ENCODE assay signal across 10 cellular contexts in the genomic region with DNA sequence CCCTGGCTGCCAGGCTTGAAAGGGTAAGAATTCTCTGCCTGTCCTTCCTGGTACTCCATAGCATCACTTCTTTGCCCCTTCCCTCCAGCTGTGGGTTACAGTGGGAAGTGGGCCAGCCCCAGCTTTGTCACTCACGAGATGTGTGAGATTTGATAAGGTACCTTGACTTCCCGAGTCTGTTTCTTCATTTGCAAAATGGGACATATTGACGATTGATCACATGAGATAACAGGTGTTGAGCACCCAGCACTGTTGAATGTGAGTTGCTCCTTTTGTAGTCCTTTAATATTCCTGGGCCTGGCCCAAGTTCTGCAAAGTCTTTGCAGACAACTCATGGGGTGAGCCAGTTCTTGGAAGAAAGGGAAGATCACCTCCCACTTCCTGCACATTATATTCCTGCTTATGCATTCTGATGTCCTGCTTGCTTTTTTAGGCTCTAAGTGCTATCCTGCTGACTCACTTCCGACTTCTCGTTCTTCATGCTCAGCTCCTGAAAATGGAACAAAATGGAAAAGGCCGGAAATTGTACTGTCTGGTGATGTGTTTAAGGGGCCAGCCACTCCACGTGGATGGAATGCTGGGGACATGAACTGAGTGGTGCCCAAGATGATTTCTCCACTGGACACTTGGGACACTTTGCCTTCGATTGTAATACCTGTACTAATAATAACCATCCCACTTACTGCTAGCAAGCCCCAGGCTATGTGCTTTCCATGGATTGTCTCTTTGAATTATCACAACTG. TPM values are rescaled to one million over a fixed set of nuclear protein-coding genes. Genes with fewer than 3 reads are reported as not detected.
DNase-seq lines count a peak whose midpoint lies in the region; ATAC-seq and TF ChIP-seq lines count a peak whose summit lies in the region.
"Had no signal": no experiment of that assay in that cellular context is flagged by ENCODE, and none has a peak within 500 bp of the region (broad histone marks: within the 10 kb centered on the region; RNA-seq: fewer than 3 reads in every experiment).

No MANE protein-coding gene starts in this region.

- H3K36me3 ChIP-seq in mammary epithelial cell (ENCODE audit: insufficient read depth, low read length), result no peaks in the 10 kb centered on the region

- H2AFZ ChIP-seq in mammary epithelial cell (ENCODE audit: low read depth, low read length), result peak overlapping the region; percentile 70

- ATAC-seq in left lobe of liver (peak; percentile 41), HG03571 (IDR thresholded peaks at IDR 0.05; ENCODE audit: unreplicated experiment) (no peak), GM19035 (IDR thresholded peaks at IDR 0.05; ENCODE audit: unreplicated experiment) (no peak)

- H3K27me3 ChIP-seq in mammary epithelial cell (ENCODE audit: insufficient read depth, low read length), result no peaks in the 10 kb centered on the region

- no peak overlapping the region for H3K4me3 ChIP-seq in mammary epithelial cell (replicated peaks in 1 of 3; ENCODE audit: insufficient read depth in 1 of 3, low read depth in 2 of 3, low read length in 3 of 3)

- H3K9ac ChIP-seq in mammary epithelial cell (ENCODE audit: insufficient read depth, low read length), result no peak overlapping the region

- no peaks in the 10 kb centered on the region for H3K79me2 ChIP-seq in mammary epithelial cell (ENCODE audit: insufficient read depth, low read length)

- dilution Hi-C loops in mammary epithelial cell (cut with HindIII; ENCODE audit: low sequenced_read_pairs), result no loop called here

- CTCF ChIA-PET in mammary epithelial cell (lab: Charles Lee; ENCODE audit: low non-redundant PET), result interaction anchor here (0.6 kb wide), 1 partner anchor 142 kb away, joined by 3 read pairs; no protein-coding TSS in a partner anchor

- peaks cover 8% of the 10 kb centered on the region for H3K4me1 ChIP-seq in mammary epithelial cell (ENCODE audit: insufficient read depth, low read length)

- H3K27ac ChIP-seq in mammary epithelial cell (ENCODE audit: insufficient read depth, low read depth, low read length), result no peak overlapping the region

- no peaks in the 10 kb centered on the region for H3K9me3 ChIP-seq in mammary epithelial cell (replicated peaks; ENCODE audit: insufficient read depth, low read length)

- no TSS peak for BruUV-seq in mammary epithelial cell (replicated peaks; lab: Mats Ljungman, UMichigan)

- 53% methylated on average over 8 of the region's 8 CpGs for WGBS in mammary epithelial cell (ENCODE audit: low coverage, missing lambda C conversion rate)

- peak overlapping the region; percentile 14 for H3K4me2 ChIP-seq in mammary epithelial cell (ENCODE audit: insufficient read depth, low read depth, low read length)

- in situ Hi-C loops in mammary epithelial cell (cut with MboI; ENCODE audit: low sequenced_read_pairs in 2 of 2), result no loop called here

- no peak for TF ChIP-seq CTCF in mammary epithelial cell (conservative IDR thresholded peaks at IDR 0.05 in 1 of 2, IDR thresholded peaks at IDR 0.05 in 1 of 2; ENCODE audit: extremely low read depth in 1 of 2, insufficient read depth in 1 of 2, low read depth in 1 of 2, low read length in 2 of 2)

- intact Hi-C loops in mammary epithelial cell (cut with micrococcal nuclease), result no loop called here

- H4K20me1 ChIP-seq in mammary epithelial cell (ENCODE audit: insufficient read depth, low read length), result no peaks in the 10 kb centered on the region

- DNase-seq in AG08396 (ENCODE audit: low spot score), result peak; percentile 33
- DNase-seq in LHCN-M2 (ENCODE audit: low read depth), result peak; percentile 75
- peak; percentile 39 for DNase-seq in mammary epithelial cell
- DNase-seq in left lobe of liver (ENCODE audit: low spot score), result no peak
- DNase-seq in stimulated activated CD4-positive, alpha-beta T cell treated with anti-CD3 and anti-CD28 coated beads, Interleukin-4, amount 100 ng/mL, for 24 hours, result no peak
- no peak for DNase-seq in SHP77 (lab: John Stamatoyannopoulos, UW)
- DNase-seq: NCI-H1417, nephron progenitor cell had no signal

RNA-seq across cellular contexts. Expression of gene NLK, which starts 8.3 kb away (rescaled TPM):
- total RNA-seq in LHCN-M2 (2014; rRNA removed) (12.0 and 15.4 TPM in 2 replicates), mammary epithelial cell (10 to 100 TPM; 15.1 to 18.8 TPM), left lobe of liver (7.5 TPM)
- 4.9 TPM for polyA plus RNA-seq in LHCN-M2 (2012)
- polyA plus RNA-seq in mammary epithelial cell, result 8.8 TPM
- 32.1 TPM for polyA minus RNA-seq in mammary epithelial cell

Comparison
In these comparisons a context has a peak if more than half of its experiments do, and no peak if none do; other contexts are left out.
1. DNase-seq: peak in AG08396 (single experiment), LHCN-M2 (single experiment) and mammary epithelial cell (single experiment); none in left lobe of liver (single experiment), stimulated activated CD4-positive, alpha-beta T cell treated with anti-CD3 and anti-CD28 coated beads, Interleukin-4, amount 100 ng/mL, for 24 hours (single experiment) and SHP77 (0 of 2).